ENCODE assay signal across 10 cellular contexts in the genomic region with DNA sequence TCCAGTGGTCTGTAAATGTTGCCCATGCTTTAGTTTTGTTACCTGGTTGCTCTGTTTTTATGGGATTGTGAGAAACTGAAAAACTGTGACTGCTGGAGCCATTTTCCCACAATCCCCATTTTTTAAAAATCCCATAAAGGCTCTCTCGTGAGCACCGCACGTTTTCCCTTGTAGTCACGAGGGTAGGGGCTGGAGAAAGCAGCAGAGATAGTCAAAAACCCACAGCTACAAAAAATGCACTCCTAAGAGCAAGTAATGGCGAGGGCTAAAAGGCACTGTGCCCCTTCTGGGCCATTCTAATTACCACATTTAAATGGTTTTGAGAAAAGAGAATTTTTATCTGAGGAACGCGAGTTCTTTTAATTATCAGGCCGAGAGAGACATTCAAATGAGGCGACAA. TPM values are rescaled to one million over a fixed set of nuclear protein-coding genes. Genes with fewer than 3 reads are reported as not detected.
DNase-seq lines count a peak whose midpoint lies in the region; ATAC-seq, FAIRE-seq and TF ChIP-seq lines count a peak whose summit lies in the region.
"Had no signal": no experiment of that assay in that cellular context is flagged by ENCODE, and none has a peak within 500 bp of the region (broad histone marks: within the 10 kb centered on the region; RNA-seq: fewer than 3 reads in every experiment).

No MANE protein-coding gene starts in this region.

- H3K36me3 ChIP-seq in bronchial epithelial cell (ENCODE audit: control insufficient read depth, insufficient read depth, low read length): peaks cover 4% of the 10 kb centered on the region

- FAIRE-seq in bronchial epithelial cell (lab: Jason Lieb, UNC): no peak

- peak overlapping the region; percentile 87 for H3K4me3 Mint-ChIP-seq in natural killer cell treated with Interleukin-12 subunit alpha and Interleukin-12 subunit beta and Interleukin-15 and Interleukin-18, amount 100 ng/mL, for 72 hours

- H3K9me3 Mint-ChIP-seq in natural killer cell treated with Interleukin-12 subunit alpha and Interleukin-12 subunit beta and Interleukin-15 and Interleukin-18, amount 100 ng/mL, for 72 hours: no peaks in the 10 kb centered on the region

- H3K4me1 Mint-ChIP-seq in natural killer cell treated with Interleukin-12 subunit alpha and Interleukin-12 subunit beta and Interleukin-15 and Interleukin-18, amount 100 ng/mL, for 72 hours (ENCODE audit: low read depth in 2 of 2): peaks cover 26 to 27% of the 10 kb centered on the region in 2 donors

- H3K27ac Mint-ChIP-seq in natural killer cell treated with Interleukin-12 subunit alpha and Interleukin-12 subunit beta and Interleukin-15 and Interleukin-18, amount 100 ng/mL, for 72 hours: peak overlapping the region; percentile 97 to 98

- peak overlapping the region; percentile 85 for H3K4me3 ChIP-seq in Jurkat, Clone E6-1 (ENCODE audit: low read length)
- peak overlapping the region; percentile 93 for H3K4me3 ChIP-seq in bronchial epithelial cell (ENCODE audit: low read depth, low read length)

- no peak for TF ChIP-seq CTCF in C4-2B (conservative IDR thresholded peaks at IDR 0.05)
- no peak for TF ChIP-seq CTCF in bronchial epithelial cell (IDR thresholded peaks at IDR 0.05; ENCODE audit: insufficient read depth, low read length, severe bottlenecking)

- no peak for DNase-seq in Jurkat, Clone E6-1 (ENCODE audit: low read depth, low spot score)
- DNase-seq in bronchial epithelial cell (ENCODE audit: low read depth): no peak
- no peak for DNase-seq in natural killer cell treated with Interleukin-12 subunit alpha and Interleukin-12 subunit beta and Interleukin-15 and Interleukin-18, amount 100 ng/mL, for 72 hours (ENCODE audit: low spot score)
- no peak for DNase-seq in NCI-H2196 (lab: John Stamatoyannopoulos, UW; ENCODE audit: unreplicated experiment)
- DNase-seq in midbrain (lab: John Stamatoyannopoulos, UW): no peak
- no peak for DNase-seq in NCI-H2196 treated with DMSO at 0.1 percent for 48 hours (lab: John Stamatoyannopoulos, UW; ENCODE audit: unreplicated experiment)
- DNase-seq: hippocampal formation; stimulated activated CD4-positive, alpha-beta T cell treated with anti-CD3 and anti-CD28 coated beads, Interleukin-2, amount 100 ng/mL, for 24 hours had no signal

- H3K27me3 Mint-ChIP-seq in natural killer cell treated with Interleukin-12 subunit alpha and Interleukin-12 subunit beta and Interleukin-15 and Interleukin-18, amount 100 ng/mL, for 72 hours: no peaks in the 10 kb centered on the region

- no peaks in the 10 kb centered on the region for H3K27me3 ChIP-seq in bronchial epithelial cell (ENCODE audit: control insufficient read depth, insufficient read depth, low read length)

- H3K27ac ChIP-seq in C4-2B: peak overlapping the region; percentile 98; the same call in 1 of the 2 replicates

- peaks cover 4% of the 10 kb centered on the region for H3K36me3 Mint-ChIP-seq in natural killer cell treated with Interleukin-12 subunit alpha and Interleukin-12 subunit beta and Interleukin-15 and Interleukin-18, amount 100 ng/mL, for 72 hours

- no peak for ATAC-seq in natural killer cell treated with Interleukin-12 subunit alpha and Interleukin-12 subunit beta and Interleukin-15 and Interleukin-18, amount 100 ng/mL, for 72 hours
- no peak for ATAC-seq in GM21526 (IDR thresholded peaks at IDR 0.05; ENCODE audit: low FRiP score, unreplicated experiment)

RNA-seq across cellular contexts. Expression of a gene that starts 1.8 kb away (rescaled TPM):
- polyA plus RNA-seq in Jurkat, Clone E6-1 (2012; ENCODE audit: insufficient read depth, insufficient read length): 17.5 TPM
- total RNA-seq in bronchial epithelial cell: 27.1 and 32.1 TPM in 2 replicates
- 10 to 100 TPM; 36.6 to 45.3 TPM for total RNA-seq in natural killer cell treated with Interleukin-12 subunit alpha and Interleukin-12 subunit beta and Interleukin-15 and Interleukin-18, amount 100 ng/mL, for 72 hours
